1 cellular context compared by ENCODE assay signal in the genomic region with DNA sequence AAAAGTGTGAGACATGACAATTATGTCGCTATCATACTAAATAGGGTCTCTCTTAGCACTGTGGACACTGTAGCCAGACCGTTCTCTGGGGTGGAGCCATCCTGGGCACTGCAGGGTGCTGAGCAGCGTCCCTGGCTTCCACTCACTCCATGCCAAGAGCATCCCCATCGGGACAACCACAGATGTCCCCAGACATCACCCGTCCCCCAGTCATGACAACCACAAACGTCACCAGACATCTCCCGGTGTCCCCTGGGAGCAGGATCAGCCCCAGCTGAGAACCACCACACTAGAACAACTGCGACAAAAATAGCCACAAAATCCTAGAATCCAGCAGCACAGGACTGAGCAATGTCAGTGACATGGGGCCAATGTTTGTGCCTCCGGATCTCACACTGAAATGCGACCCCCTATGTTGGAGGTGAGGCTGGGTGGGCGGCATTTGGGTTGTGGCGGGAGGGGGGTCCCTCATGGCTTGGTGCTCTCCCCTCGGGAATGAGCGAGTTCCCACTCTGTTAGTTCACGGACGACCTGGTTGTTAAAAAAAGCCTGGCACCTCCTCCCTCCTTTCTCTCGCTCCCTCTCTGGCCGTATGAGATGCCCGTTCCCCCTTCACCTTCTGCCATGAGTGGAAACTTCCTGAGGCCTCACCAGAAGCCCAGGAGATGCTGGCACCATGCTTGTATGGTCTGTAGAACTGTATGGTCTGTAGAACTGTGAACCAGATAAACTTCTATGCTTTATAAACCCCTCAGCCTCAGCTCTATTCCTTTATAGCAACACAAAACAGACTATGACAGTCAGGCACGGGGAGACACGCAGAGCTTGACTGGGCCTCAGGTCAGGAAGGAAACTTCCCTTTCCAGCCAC.
TF ChIP-seq lines count a peak whose summit lies in the region.

No MANE protein-coding gene starts in this region.

TF ChIP-seq in WTC11, 78 proteins besides CTCF, POLR2A, EP300 and RAD21 (continued from another document):
- TF ChIP-seq NR2C2 (CRISPR knock-in tag; IDR thresholded peaks at IDR 0.05) (no peak), MLX (CRISPR knock-in tag; IDR thresholded peaks at IDR 0.05) (no peak), ZNF423 (CRISPR knock-in tag; IDR thresholded peaks at IDR 0.05) (no peak), ZNF396 (CRISPR knock-in tag; IDR thresholded peaks at IDR 0.05; ENCODE audit: borderline replicate concordance) (no peak), ZSCAN18 (CRISPR knock-in tag; IDR thresholded peaks at IDR 0.05) (no peak)
